15 cellular contexts compared by ENCODE assay signal in genomic region chr12:57261385-57261784, GRCh38. TPM values are rescaled to one million over a fixed set of nuclear protein-coding genes. Genes with fewer than 3 reads are reported as not detected.
DNase-seq lines count a peak whose midpoint lies in the region; ATAC-seq and TF ChIP-seq lines count a peak whose summit lies in the region.
"Had no signal": no experiment of that assay in that cellular context is flagged by ENCODE, and none has a peak within 500 bp of the region (broad histone marks: within the 10 kb centered on the region; RNA-seq: fewer than 3 reads in every experiment).

No MANE protein-coding gene starts in this region.

- H4K5ac ChIP-seq in mesendoderm (ENCODE audit: low read length): no peak overlapping the region

- no peak overlapping the region for H2BK120ac ChIP-seq in mesendoderm (ENCODE audit: low read depth, low read length)

- H3K4me1 ChIP-seq in SJCRH30 (peaks cover 81% of the 10 kb centered on the region), mesendoderm (ENCODE audit: control insufficient read depth, low read depth, low read length) (no peaks in the 10 kb centered on the region), vagina (no peaks in the 10 kb centered on the region)

- no peak overlapping the region for H2AK5ac ChIP-seq in mesendoderm (ENCODE audit: low read length)

- H3K56ac ChIP-seq in mesendoderm (ENCODE audit: low read length): no peak overlapping the region

- ATAC-seq in GM19395 (IDR thresholded peaks at IDR 0.05; ENCODE audit: unreplicated experiment) (no peak), HG02981 (IDR thresholded peaks at IDR 0.05; ENCODE audit: unreplicated experiment) (no peak)

- intact Hi-C loops in vagina (cut with DNase I): loop anchor here (5.0 kb wide), 1 partner anchor 191 kb away; no protein-coding TSS in a partner anchor

- no peak overlapping the region for H2BK5ac ChIP-seq in mesendoderm (ENCODE audit: low read length)

- H3K4me3 ChIP-seq in SJCRH30 (no peak overlapping the region), mesendoderm (ENCODE audit: low read length) (no peak overlapping the region), vagina (no peak overlapping the region)
- H3K4me3 ChIP-seq: adrenal gland had no signal

- no peak overlapping the region for H3K9ac ChIP-seq in mesendoderm (ENCODE audit: low read length)

- no peak for TF ChIP-seq CTCF in vagina (IDR thresholded peaks at IDR 0.05)

- in situ Hi-C loops in G401 (cut with HindIII; ENCODE audit: low sequenced_read_pairs): no loop called here

- DNase-seq in G401 (ENCODE audit: low spot score) (peak; percentile 71), NCI-H1694 (lab: John Stamatoyannopoulos, UW) (peak; percentile 27), SJCRH30 (peak; percentile 83 to 96), mesendoderm (peak; percentile 56), SW480 (ENCODE audit: low spot score) (no peak), vagina (ENCODE audit: extremely low spot score in 2 of 2) (no peak)
- DNase-seq: activated CD8-positive, alpha-beta memory T cell treated with anti-CD3 and anti-CD28 coated beads for 24 hours; KG1; mammary epithelial cell; NCI-H446 treated with DMSO at 0.1 percent for 48 hours; stimulated activated CD4-positive, alpha-beta T cell treated with anti-CD3 and anti-CD28 coated beads, Interleukin-4, amount 100 ng/mL, for 24 hours had no signal

- no peaks in the 10 kb centered on the region for H3K27me3 ChIP-seq in SJCRH30
- no peaks in the 10 kb centered on the region for H3K27me3 ChIP-seq in mesendoderm (ENCODE audit: insufficient read depth, low read length, poor library complexity)
- no peaks in the 10 kb centered on the region for H3K27me3 ChIP-seq in vagina
- H3K27me3 ChIP-seq: adrenal gland, neutrophil had no signal

- H4K8ac ChIP-seq in mesendoderm (ENCODE audit: low read depth, low read length): no peak overlapping the region

- WGBS in mesendoderm (ENCODE audit: extremely low coverage, insufficient coverage, low lambda C conversion rate): no CpG with 5 or more reads among the region's 2 CpGs

- H3K79me1 ChIP-seq in mesendoderm (ENCODE audit: low read length): no peaks in the 10 kb centered on the region

- H3K36me3 ChIP-seq in SJCRH30 (no peaks in the 10 kb centered on the region), mesendoderm (ENCODE audit: control insufficient read depth, insufficient read depth, low read length) (peaks cover 2% of the 10 kb centered on the region), vagina (peaks cover 0 to 49% of the 10 kb centered on the region in 2 donors)

- no peaks in the 10 kb centered on the region for H3K9me3 ChIP-seq in SJCRH30 (replicated peaks)
- no peaks in the 10 kb centered on the region for H3K9me3 ChIP-seq in vagina
- H3K9me3 ChIP-seq: adrenal gland, neutrophil had no signal

- H3K4ac ChIP-seq in mesendoderm (ENCODE audit: low read depth, low read length): no peak overlapping the region

- no peak overlapping the region for H3K4me2 ChIP-seq in mesendoderm (ENCODE audit: low read length)

- H3K18ac ChIP-seq in mesendoderm (ENCODE audit: low read length): no peak overlapping the region

- H2BK15ac ChIP-seq in mesendoderm (replicated peaks; ENCODE audit: low read depth): no peak overlapping the region

- H3K27ac ChIP-seq in SJCRH30 (no peak overlapping the region), mesendoderm (ENCODE audit: low read depth, low read length) (no peak overlapping the region), vagina (no peak overlapping the region)
- H3K27ac ChIP-seq: adrenal gland, neutrophil had no signal

- H3K79me2 ChIP-seq in mesendoderm (ENCODE audit: control insufficient read depth, insufficient read depth, low read length): no peaks in the 10 kb centered on the region

- no peak overlapping the region for H3K23ac ChIP-seq in mesendoderm (ENCODE audit: low read length)

- no peak for TF ChIP-seq POLR2A in vagina (IDR thresholded peaks at IDR 0.05)

RNA-seq across cellular contexts. Expression of gene STAC3, which starts 10.4 kb away (rescaled TPM):
- 0.14 TPM in 1 of 2 replicates, not detected in the other for total RNA-seq in G401 (2014; rRNA removed; shearing (Covaris generic))
- total RNA-seq in SJCRH30 (2014; rRNA removed; shearing (Covaris generic)): 1,199 and 1,339 TPM in 2 replicates
- polyA plus RNA-seq in mesendoderm (2013, experiment 1 of 2): 0.24 TPM
- polyA plus RNA-seq in mesendoderm (2013, experiment 2 of 2): 0.42 TPM
- 0.74 TPM for total RNA-seq in vagina

RNA-seq across cellular contexts. Expression of gene SHMT2, which starts 31.9 kb away (rescaled TPM):
- 160 and 174 TPM in 2 replicates for total RNA-seq in G401 (2014; rRNA removed; shearing (Covaris generic))
- 1,504 and 1,712 TPM in 2 replicates for total RNA-seq in SJCRH30 (2014; rRNA removed; shearing (Covaris generic))
- polyA plus RNA-seq in mesendoderm (2013, experiment 1 of 2): 223 TPM
- polyA plus RNA-seq in mesendoderm (2013, experiment 2 of 2): 222 TPM
- 54.0 TPM for total RNA-seq in vagina

RNA-seq across cellular contexts. Expression of gene NXPH4, which starts 44.8 kb away (rescaled TPM):
- total RNA-seq in G401 (2014; rRNA removed; shearing (Covaris generic)): 0.49 TPM in 1 of 2 replicates, not detected in the other
- 91.1 and 92.7 TPM in 2 replicates for total RNA-seq in SJCRH30 (2014; rRNA removed; shearing (Covaris generic))
- 0.52 TPM for polyA plus RNA-seq in mesendoderm (2013, experiment 1 of 2)
- polyA plus RNA-seq in mesendoderm (2013, experiment 2 of 2): 0.42 TPM
- total RNA-seq in vagina: 3.2 TPM

Comparison
In these comparisons a context has a peak if more than half of its experiments do, and no peak if none do; other contexts are left out.
1. DNase-seq: peak in G401 (single experiment), NCI-H1694 (single experiment), SJCRH30 (2 of 2) and mesendoderm (single experiment); none in SW480 (single experiment) and vagina (0 of 2).
2. RNA of gene STAC3, which starts 10.4 kb away (total RNA-seq): 1,199 to 1,339 TPM in SJCRH30; 0.74 TPM in vagina (single experiment) and 0.14 TPM in G401; every median in the first group is over 100 times any median in the second.
3. RNA of gene NXPH4, which starts 44.8 kb away (total RNA-seq): 91.1 to 92.7 TPM in SJCRH30; 3.2 TPM in vagina (single experiment) and 0.49 TPM in G401; every median in the first group is over 10 times any median in the second.